17 cellular contexts compared by ENCODE assay signal in genomic region chr1:18348354-18348753, GRCh38.
"Had no signal": no experiment of that assay in that cellular context is flagged by ENCODE, and none has a peak within 500 bp of the region (broad histone marks: within the 10 kb centered on the region; RNA-seq: fewer than 3 reads in every experiment).

No MANE protein-coding gene starts in this region.

- H3K27me3 ChIP-seq: foreskin keratinocyte had no signal

- DNase-seq: activated CD4-positive, alpha-beta T cell treated with anti-CD3 and anti-CD28 coated beads, Interleukin-2, amount 10 ng/mL, durations not matched to agents 7 days and 5 days; activated CD4-positive, CD25-positive, alpha-beta regulatory T cell; activated CD8-positive, alpha-beta memory T cell treated with anti-CD3 and anti-CD28 coated beads, Interleukin-2, amount 50 U/mL, for 48 hours; activated naive CD8-positive, alpha-beta T cell treated with anti-CD3 and anti-CD28 coated beads, Interleukin-2, amount 10 ng/mL, durations not matched to agents 7 days and 5 days; effector CD8-positive, alpha-beta T cell; foreskin keratinocyte; glutamatergic neuron; hypothalamus; mesenchymal stem cell; natural killer cell; stimulated activated CD4-positive, alpha-beta T cell treated with anti-CD3 and anti-CD28 coated beads, Interleukin-2, amount 100 ng/mL, for 24 hours; upper lobe of right lung had no signal

- H3K4me1 Mint-ChIP-seq: activated CD4-positive, alpha-beta T cell treated with anti-CD3 and anti-CD28 coated beads, Interleukin-2, amount 10 ng/mL, durations not matched to agents 7 days and 5 days; activated naive CD8-positive, alpha-beta T cell treated with anti-CD3 and anti-CD28 coated beads, Interleukin-2, amount 10 ng/mL, durations not matched to agents 7 days and 5 days; natural killer cell; stimulated activated effector memory CD8-positive, alpha-beta T cell treated with anti-CD3 and anti-CD28 coated beads, Interleukin-12 subunit alpha, Interleukin-12 subunit beta, amount 100 ng/mL, for 72 hours had no signal

- H3K36me3 Mint-ChIP-seq: activated naive CD8-positive, alpha-beta T cell treated with anti-CD3 and anti-CD28 coated beads, Interleukin-2, amount 10 ng/mL, durations not matched to agents 7 days and 5 days; brain; natural killer cell; stimulated activated effector memory CD8-positive, alpha-beta T cell treated with anti-CD3 and anti-CD28 coated beads, Interleukin-12 subunit alpha, Interleukin-12 subunit beta, amount 100 ng/mL, for 72 hours had no signal

- H3K9me3 Mint-ChIP-seq: activated CD4-positive, alpha-beta T cell treated with anti-CD3 and anti-CD28 coated beads, Interleukin-2, amount 10 ng/mL, durations not matched to agents 7 days and 5 days; activated naive CD8-positive, alpha-beta T cell treated with anti-CD3 and anti-CD28 coated beads, Interleukin-2, amount 10 ng/mL, durations not matched to agents 7 days and 5 days; natural killer cell; stimulated activated effector memory CD8-positive, alpha-beta T cell treated with anti-CD3 and anti-CD28 coated beads, Interleukin-12 subunit alpha, Interleukin-12 subunit beta, amount 100 ng/mL, for 72 hours had no signal

- H3K79me2 ChIP-seq: parathyroid adenoma had no signal

- H3K36me3 ChIP-seq: neutrophil, thoracic aorta, upper lobe of right lung had no signal

- H3K27ac ChIP-seq: foreskin keratinocyte, neutrophil, parathyroid adenoma, thoracic aorta, upper lobe of right lung had no signal

- H3K4me3 Mint-ChIP-seq: activated CD4-positive, alpha-beta T cell treated with anti-CD3 and anti-CD28 coated beads, Interleukin-2, amount 10 ng/mL, durations not matched to agents 7 days and 5 days; activated naive CD8-positive, alpha-beta T cell treated with anti-CD3 and anti-CD28 coated beads, Interleukin-2, amount 10 ng/mL, durations not matched to agents 7 days and 5 days; brain; natural killer cell; stimulated activated effector memory CD8-positive, alpha-beta T cell treated with anti-CD3 and anti-CD28 coated beads, Interleukin-12 subunit alpha, Interleukin-12 subunit beta, amount 100 ng/mL, for 72 hours had no signal

- H2AFZ ChIP-seq: parathyroid adenoma had no signal

- H3K4me1 ChIP-seq: foreskin keratinocyte, parathyroid adenoma, upper lobe of right lung had no signal

- H3K27ac Mint-ChIP-seq: activated CD4-positive, alpha-beta T cell treated with anti-CD3 and anti-CD28 coated beads, Interleukin-2, amount 10 ng/mL, durations not matched to agents 7 days and 5 days; activated naive CD8-positive, alpha-beta T cell treated with anti-CD3 and anti-CD28 coated beads, Interleukin-2, amount 10 ng/mL, durations not matched to agents 7 days and 5 days; brain; natural killer cell; stimulated activated effector memory CD8-positive, alpha-beta T cell treated with anti-CD3 and anti-CD28 coated beads, Interleukin-12 subunit alpha, Interleukin-12 subunit beta, amount 100 ng/mL, for 72 hours had no signal

- H3K4me3 ChIP-seq: thoracic aorta, upper lobe of right lung had no signal

- ATAC-seq: foreskin keratinocyte; natural killer cell; stimulated activated effector memory CD8-positive, alpha-beta T cell treated with anti-CD3 and anti-CD28 coated beads, Interleukin-12 subunit alpha, Interleukin-12 subunit beta, amount 100 ng/mL, for 72 hours; upper lobe of right lung had no signal
